Comparison of ENCODE assay signal across 1 cellular context in genomic region chr19:11639602-11640471, GRCh38.
A peak's percentile ranks its signal among the peaks of the same experiment; 100 is the strongest.
TF ChIP-seq lines count a peak whose summit lies in the region.

No MANE protein-coding gene starts in this region.

TF ChIP-seq in K562, 482 proteins besides CTCF, POLR2A, EP300 and RAD21 (continued from another document and continues in another):
- TF ChIP-seq ZBTB40 (IDR thresholded peaks at IDR 0.05) (peak; percentile 41), ZBTB40 (CRISPR knock-in tag; IDR thresholded peaks at IDR 0.05) (no peak), E2F8 (IDR thresholded peaks at IDR 0.05; ENCODE audit: low read depth, partially characterized antibody) (no peak), SAFB2 (IDR thresholded peaks at IDR 0.05; ENCODE audit: borderline replicate concordance, low read depth, low read length, severe bottlenecking) (no peak), HINFP (tag; conservative IDR thresholded peaks at IDR 0.05; ENCODE audit: low read depth) (peak; percentile 87), RBBP5 (IDR thresholded peaks at IDR 0.05; ENCODE audit: borderline replicate concordance, insufficient read depth, low read length, poor library complexity, severe bottlenecking) (peak; percentile 44), MEIS2 (IDR thresholded peaks at IDR 0.05; ENCODE audit: partially characterized antibody) (peak; percentile 77), SMARCE1 (IDR thresholded peaks at IDR 0.05) (no peak), ATF4 (CRISPR knock-in tag; IDR thresholded peaks at IDR 0.05) (no peak), ZNF589 (CRISPR knock-in tag; IDR thresholded peaks at IDR 0.05; ENCODE audit: low read depth) (no peak), POLR2B (IDR thresholded peaks at IDR 0.05; ENCODE audit: low read depth, partially characterized antibody) (peak; percentile 66), ZNF3 (CRISPR knock-in tag; IDR thresholded peaks at IDR 0.05) (no peak), HDAC8 (tag; IDR thresholded peaks at IDR 0.05) (no peak), CLOCK (CRISPR knock-in tag; IDR thresholded peaks at IDR 0.05; ENCODE audit: borderline replicate concordance) (no peak), TSHZ1 (CRISPR knock-in tag; IDR thresholded peaks at IDR 0.05) (no peak), FOXA3 (CRISPR knock-in tag; conservative IDR thresholded peaks at IDR 0.05 in 1 of 2, IDR thresholded peaks at IDR 0.05 in 1 of 2) (no peak), PHF8 (IDR thresholded peaks at IDR 0.05; ENCODE audit: borderline replicate concordance, low read length) (peak; percentile 70; the same call in 1 of the 2 replicates), CEBPG (CRISPR knock-in tag; IDR thresholded peaks at IDR 0.05) (no peak), CEBPG (tag; conservative IDR thresholded peaks at IDR 0.05 in 1 of 2, IDR thresholded peaks at IDR 0.05 in 1 of 2) (no peak), KDM5B (IDR thresholded peaks at IDR 0.05; ENCODE audit: insufficient replicate concordance, low read depth, low read length) (peak; percentile 80), RBM22 (IDR thresholded peaks at IDR 0.05; ENCODE audit: low read depth, low read length, poor library complexity, severe bottlenecking) (no peak), PHF21A (IDR thresholded peaks at IDR 0.05; ENCODE audit: borderline replicate concordance, low read depth) (no peak), POLR3A (IDR thresholded peaks at IDR 0.05; ENCODE audit: borderline replicate concordance, extremely low read depth, insufficient read depth, insufficient read length) (no peak), SUPT5H (IDR thresholded peaks at IDR 0.05) (peak; percentile 80), E2F3 (CRISPR knock-in tag; IDR thresholded peaks at IDR 0.05) (peak; percentile 27; the same call in 1 of the 2 replicates), HLTF (IDR thresholded peaks at IDR 0.05) (no peak), HNRNPK (IDR thresholded peaks at IDR 0.05; ENCODE audit: low read depth, low read length, poor library complexity, severe bottlenecking) (no peak), NFYB (IDR thresholded peaks at IDR 0.05; ENCODE audit: extremely low read depth, insufficient read length) (peak; percentile 97), E2F4 (CRISPR knock-in tag; IDR thresholded peaks at IDR 0.05; ENCODE audit: low read depth) (peak; percentile 87; the same call in 1 of the 2 replicates), TSC22D4 (tag; IDR thresholded peaks at IDR 0.05) (no peak), USF1 (CRISPR knock-in tag; IDR thresholded peaks at IDR 0.05) (no peak), ARID1B (IDR thresholded peaks at IDR 0.05) (no peak)
